In the genomic region with DNA sequence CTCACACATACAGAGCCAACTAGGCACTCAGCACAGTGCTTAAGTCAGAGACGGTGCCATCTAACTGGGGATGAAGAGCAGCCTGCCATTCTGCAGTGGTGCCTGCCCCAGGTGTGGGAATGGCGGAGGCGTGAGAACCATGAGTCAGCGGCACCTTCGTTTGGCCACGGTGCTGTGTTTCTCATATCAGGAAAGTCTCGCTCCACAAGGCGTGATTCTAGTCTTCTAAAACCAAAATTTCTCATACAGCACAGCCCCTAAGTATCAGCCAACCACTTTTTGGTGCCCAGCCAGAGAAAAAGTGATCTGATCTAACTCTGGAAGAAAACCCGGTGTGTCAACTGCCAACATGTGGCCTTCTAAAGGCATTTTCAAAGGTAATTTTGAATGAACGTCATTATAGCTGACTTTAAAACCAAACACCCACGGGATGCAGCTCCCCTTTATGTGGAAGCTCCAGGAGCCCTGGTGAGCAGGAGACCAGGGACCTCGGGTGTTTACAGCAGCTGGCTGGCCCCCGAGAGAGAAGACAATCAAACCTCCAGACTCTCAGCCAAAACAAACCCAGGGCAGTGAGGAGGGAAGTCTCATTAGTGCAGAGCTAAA, we compare ENCODE assay signal across 11 cellular contexts. TPM values are rescaled to one million over a fixed set of nuclear protein-coding genes. Genes with fewer than 3 reads are reported as not detected.
A peak's percentile ranks its signal among the peaks of the same experiment; 100 is the strongest.
DNase-seq lines count a peak whose midpoint lies in the region; ATAC-seq and TF ChIP-seq lines count a peak whose summit lies in the region.
"Had no signal": no experiment of that assay in that cellular context is flagged by ENCODE, and none has a peak within 500 bp of the region (broad histone marks: within the 10 kb centered on the region; RNA-seq: fewer than 3 reads in every experiment).

No MANE protein-coding gene starts in this region.

- DNase-seq in GM12864 (ENCODE audit: low read depth) (peak; percentile 34), astrocyte of the spinal cord (ENCODE audit: low read depth, low spot score) (peak; percentile 43), COLO668 (lab: John Stamatoyannopoulos, UW; ENCODE audit: unreplicated experiment) (no peak), upper lobe of left lung (no peak), cerebellum (ENCODE audit: low spot score) (no peak)
- DNase-seq: cerebellar nuclear complex, psoas muscle had no signal

- no peaks in the 10 kb centered on the region for H3K36me3 ChIP-seq in upper lobe of left lung

- no peaks in the 10 kb centered on the region for H3K4me1 ChIP-seq in upper lobe of left lung
- H3K4me1 ChIP-seq: psoas muscle had no signal

- in situ Hi-C loops in astrocyte of the spinal cord (cut with HindIII; ENCODE audit: low sequenced_read_pairs): no loop called here

- TF ChIP-seq POLR2A in upper lobe of left lung (IDR thresholded peaks at IDR 0.05): no peak

- no peak for TF ChIP-seq CTCF in GM12864 (IDR thresholded peaks at IDR 0.05; ENCODE audit: low read depth, low read length, missing control alignments)
- no peak for TF ChIP-seq CTCF in astrocyte of the spinal cord (IDR thresholded peaks at IDR 0.05; ENCODE audit: low read depth, low read length)
- TF ChIP-seq CTCF in upper lobe of left lung (IDR thresholded peaks at IDR 0.05): no peak

- 66 to 72% methylated on average over 13 of the region's 13 CpGs for WGBS in upper lobe of left lung, 2 donors

- ATAC-seq in GM19023 (IDR thresholded peaks at IDR 0.05; ENCODE audit: unreplicated experiment) (peak; percentile 64), HG03066 (IDR thresholded peaks at IDR 0.05; ENCODE audit: low read depth, unreplicated experiment) (peak; percentile 64), upper lobe of left lung (ENCODE audit: low FRiP score in 2 of 2) (no peak), HG02840 (IDR thresholded peaks at IDR 0.05; ENCODE audit: low FRiP score, unreplicated experiment) (no peak)

- no peaks in the 10 kb centered on the region for H3K27me3 ChIP-seq in upper lobe of left lung

- no peak overlapping the region for H3K27ac ChIP-seq in upper lobe of left lung
- H3K27ac ChIP-seq: psoas muscle had no signal

- H3K4me3 ChIP-seq in GM12864 (ENCODE audit: low read depth, low read length): no peak overlapping the region
- no peak overlapping the region for H3K4me3 ChIP-seq in astrocyte of the spinal cord (ENCODE audit: low read depth, low read length)
- no peak overlapping the region for H3K4me3 ChIP-seq in upper lobe of left lung
- H3K4me3 ChIP-seq: psoas muscle had no signal

- H3K9me3 ChIP-seq in upper lobe of left lung: no peaks in the 10 kb centered on the region
- H3K9me3 ChIP-seq: psoas muscle had no signal

- TF ChIP-seq EP300 in upper lobe of left lung (IDR thresholded peaks at IDR 0.05): no peak

RNA-seq across cellular contexts. Expression of a gene that starts 54.6 kb away (rescaled TPM):
- under 1 TPM in 1 of 6 donors, not detected in 5; 0.79 TPM for total RNA-seq in upper lobe of left lung
- total RNA-seq in cerebellum: 2.3 TPM
- total RNA-seq: ureter had no signal

Comparison
In these comparisons a context has a peak if more than half of its experiments do, and no peak if none do; other contexts are left out.
1. DNase-seq: peak in GM12864 (single experiment) and astrocyte of the spinal cord (single experiment); none in COLO668 (single experiment), upper lobe of left lung (0 of 2) and cerebellum (single experiment).
2. ATAC-seq: peak in GM19023 (single experiment) and HG03066 (single experiment); none in upper lobe of left lung (0 of 2) and HG02840 (single experiment).